In the genomic region with DNA sequence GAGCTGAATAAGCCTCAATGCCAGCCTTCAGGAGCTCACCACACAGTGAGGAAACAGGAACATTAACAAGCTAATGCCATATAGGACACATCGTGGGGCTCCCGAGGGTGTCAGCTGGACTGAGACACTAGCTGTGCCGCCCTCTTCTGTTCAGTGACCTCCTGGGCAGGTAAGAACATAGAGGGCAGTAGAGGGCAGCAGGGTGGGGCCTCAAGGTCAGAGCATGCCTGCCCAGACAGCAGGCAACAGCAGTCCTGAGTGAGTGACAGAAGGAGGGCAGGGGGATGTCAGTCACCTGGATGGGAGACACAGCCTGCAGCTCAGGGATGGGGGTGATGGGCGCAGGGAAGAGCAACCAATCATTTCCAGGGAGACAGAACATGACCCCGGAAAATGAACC, we compare ENCODE assay signal across 22 cellular contexts. TPM values are rescaled to one million over a fixed set of nuclear protein-coding genes. Genes with fewer than 3 reads are reported as not detected.
A peak's percentile ranks its signal among the peaks of the same experiment; 100 is the strongest.
DNase-seq lines count a peak whose midpoint lies in the region; ATAC-seq, FAIRE-seq and TF ChIP-seq lines count a peak whose summit lies in the region.
"Had no signal": no experiment of that assay in that cellular context is flagged by ENCODE, and none has a peak within 500 bp of the region (broad histone marks: within the 10 kb centered on the region; RNA-seq: fewer than 3 reads in every experiment).

No MANE protein-coding gene starts in this region.

- TF ChIP-seq POLR2A in HepG2 (IDR thresholded peaks at IDR 0.05; ENCODE audit: insufficient read depth in 1 of 2, low read depth in 2 of 2, low read length in 2 of 2) (no peak), right lobe of liver (IDR thresholded peaks at IDR 0.05) (no peak), NB4 (IDR thresholded peaks at IDR 0.05; ENCODE audit: extremely low read depth, insufficient read length) (no peak)

- POLR2A ChIA-PET in HepG2 (lab: Yijun Ruan, JAX) = no interaction called here

- TF ChIP-seq EP300 in HepG2 (IDR thresholded peaks at IDR 0.05; ENCODE audit: low read depth in 2 of 2, low read length in 2 of 2) = no peak
- no peak for TF ChIP-seq EP300 in HepG2 (CRISPR knock-in tag; IDR thresholded peaks at IDR 0.05; ENCODE audit: borderline replicate concordance)

- no peaks in the 10 kb centered on the region for H4K20me1 ChIP-seq in HepG2 (ENCODE audit: insufficient read depth, low read length)

- H3K4me1 ChIP-seq in HepG2 (ENCODE audit: insufficient read depth, low read length) (no peaks in the 10 kb centered on the region), right lobe of liver (no peaks in the 10 kb centered on the region)
- H3K4me1 ChIP-seq: SJCRH30 had no signal

- CTCF ChIA-PET in HepG2 (lab: Yijun Ruan, JAX; ENCODE audit: low intra/inter-chr PET ratio, low total read pairs) = no interaction called here

- H3K36me3 ChIP-seq in HepG2 (replicated peaks in 1 of 2; ENCODE audit: control insufficient read depth in 1 of 2, insufficient read depth in 2 of 2, low read length in 2 of 2) (no peaks in the 10 kb centered on the region), right lobe of liver (no peaks in the 10 kb centered on the region)
- H3K36me3 ChIP-seq: MG63, SJCRH30 had no signal

- intact Hi-C loops in HepG2 (cut with micrococcal nuclease; ENCODE audit: unreplicated experiment) (no loop called here), right lobe of liver (cut with DNase I) (no loop called here)

- no peak overlapping the region for H2AFZ ChIP-seq in HepG2 (ENCODE audit: low read length)

- ATAC-seq in HepG2 = peak; percentile 72
- ATAC-seq in right lobe of liver = no peak
- ATAC-seq in HG03135 (IDR thresholded peaks at IDR 0.05; ENCODE audit: unreplicated experiment) = no peak
- no peak for ATAC-seq in HG03460 (IDR thresholded peaks at IDR 0.05; ENCODE audit: unreplicated experiment)

- FAIRE-seq in HepG2 (lab: Jason Lieb, UNC) = no peak
- FAIRE-seq: RCC 7860 had no signal

- in situ Hi-C loops in HepG2 (cut with HindIII; ENCODE audit: extremely low pct_ligation_motif_present, low pct_unique_long_range_greater_than_20kb) = loop anchor here (10.0 kb wide), 3 partner anchors 204 to 1616 kb away; no protein-coding TSS in a partner anchor

- no peak for TF ChIP-seq RAD21 in HepG2 (CRISPR knock-in tag; IDR thresholded peaks at IDR 0.05)

- peak; percentile 42 for TF ChIP-seq CTCF in HepG2 (CRISPR knock-in tag; IDR thresholded peaks at IDR 0.05)
- no peak for TF ChIP-seq CTCF in right lobe of liver (IDR thresholded peaks at IDR 0.05)
- peak; percentile 9 for TF ChIP-seq CTCF in NB4 (IDR thresholded peaks at IDR 0.05; ENCODE audit: low read depth, low read length)

- no peaks in the 10 kb centered on the region for H3K79me2 ChIP-seq in HepG2 (ENCODE audit: insufficient read depth, low read length)

- H3K4me2 ChIP-seq in HepG2 (ENCODE audit: low read depth, low read length) = no peak overlapping the region

- H3K27me3 ChIP-seq in HepG2 (ENCODE audit: control insufficient read depth in 1 of 2, insufficient read depth in 2 of 2, low read length in 2 of 2) (peaks cover 0 to 1% of the 10 kb centered on the region in 2 experiments; a peak in 1 of 5 replicates), right lobe of liver (no peaks in the 10 kb centered on the region)
- H3K27me3 ChIP-seq: MG63, SJCRH30 had no signal

- H3K27ac ChIP-seq in HepG2 (ENCODE audit: extremely low read length, insufficient read depth, low read length) (no peak overlapping the region), right lobe of liver (no peak overlapping the region)
- H3K27ac ChIP-seq: SJCRH30 had no signal

- H3K4me3 ChIP-seq in HepG2 (replicated peaks in 1 of 3; ENCODE audit: insufficient read depth in 1 of 3, low read depth in 2 of 3, low read length in 3 of 3) (no peak overlapping the region), right lobe of liver (no peak overlapping the region), NB4 (ENCODE audit: low read depth, low read length) (no peak overlapping the region)
- H3K4me3 ChIP-seq: MG63, SJCRH30 had no signal

- no peak overlapping the region for H3K9ac ChIP-seq in HepG2 (ENCODE audit: insufficient read depth, low read depth, low read length)

- 20% methylated on average over 2 of the region's 5 CpGs for WGBS in HepG2 (ENCODE audit: low lambda C conversion rate)
- 37% methylated on average over 2 of the region's 5 CpGs for WGBS in right lobe of liver (ENCODE audit: insufficient coverage, low coverage, low lambda C conversion rate, missing lambda C conversion rate)

- DNase-seq in HepG2 (ENCODE audit: low spot score) (no peak), right lobe of liver (no peak), NB4 (ENCODE audit: low read depth) (no peak), ecto neural progenitor cell (ENCODE audit: low spot score) (peak; percentile 40), NCI-H1694 (lab: John Stamatoyannopoulos, UW) (no peak), DMS53 treated with DMSO at 0.1 percent for 48 hours (lab: John Stamatoyannopoulos, UW; ENCODE audit: unreplicated experiment) (no peak)
- DNase-seq: DMS79 treated with DMSO at 0.1 percent for 48 hours, GDM1, GOT3, KBM-7, MG63, NCI-H1930, NCI-H2171 treated with DMSO at 0.1 percent for 48 hours, NCI-H82, SJCRH30, T-helper 9 cell had no signal

- no peaks in the 10 kb centered on the region for H3K9me3 ChIP-seq in HepG2 (ENCODE audit: low read length)
- no peaks in the 10 kb centered on the region for H3K9me3 ChIP-seq in right lobe of liver
- H3K9me3 ChIP-seq: MG63, SJCRH30 had no signal

- BruUV-seq in HepG2 (replicated peaks; lab: Mats Ljungman, UMichigan) = no TSS peak

TF ChIP-seq in HepG2, 621 proteins besides CTCF, POLR2A, EP300 and RAD21:
- TF ChIP-seq ZNF737 (CRISPR knock-in tag; IDR thresholded peaks at IDR 0.05; ENCODE audit: borderline replicate concordance) (no peak), CHD2 (IDR thresholded peaks at IDR 0.05; ENCODE audit: low read depth, low read length) (no peak), SAFB2 (CRISPR knock-in tag; IDR thresholded peaks at IDR 0.05; ENCODE audit: borderline replicate concordance, low read depth) (no peak), MTF2 (CRISPR knock-in tag; IDR thresholded peaks at IDR 0.05; ENCODE audit: borderline replicate concordance) (no peak), JUND (CRISPR knock-in tag; IDR thresholded peaks at IDR 0.05) (no peak)
- TF ChIP-seq, protein P1, sequence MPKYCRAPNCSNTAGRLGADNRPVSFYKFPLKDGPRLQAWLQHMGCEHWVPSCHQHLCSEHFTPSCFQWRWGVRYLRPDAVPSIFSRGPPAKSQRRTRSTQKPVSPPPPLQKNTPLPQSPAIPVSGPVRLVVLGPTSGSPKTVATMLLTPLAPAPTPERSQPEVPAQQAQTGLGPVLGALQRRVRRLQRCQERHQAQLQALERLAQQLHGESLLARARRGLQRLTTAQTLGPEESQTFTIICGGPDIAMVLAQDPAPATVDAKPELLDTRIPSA (CRISPR knock-in tag; IDR thresholded peaks at IDR 0.05; ENCODE audit: borderline replicate concordance) = no peak
- TF ChIP-seq, protein P2, sequence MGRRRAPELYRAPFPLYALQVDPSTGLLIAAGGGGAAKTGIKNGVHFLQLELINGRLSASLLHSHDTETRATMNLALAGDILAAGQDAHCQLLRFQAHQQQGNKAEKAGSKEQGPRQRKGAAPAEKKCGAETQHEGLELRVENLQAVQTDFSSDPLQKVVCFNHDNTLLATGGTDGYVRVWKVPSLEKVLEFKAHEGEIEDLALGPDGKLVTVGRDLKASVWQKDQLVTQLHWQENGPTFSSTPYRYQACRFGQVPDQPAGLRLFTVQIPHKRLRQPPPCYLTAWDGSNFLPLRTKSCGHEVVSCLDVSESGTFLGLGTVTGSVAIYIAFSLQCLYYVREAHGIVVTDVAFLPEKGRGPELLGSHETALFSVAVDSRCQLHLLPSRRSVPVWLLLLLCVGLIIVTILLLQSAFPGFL (CRISPR knock-in tag; IDR thresholded peaks at IDR 0.05) = no peak

RNA-seq across cellular contexts. Expression of a gene that starts 15.5 kb away (rescaled TPM):
- total RNA-seq in HepG2 (2016; rRNA removed; fragmentation: Illumina TruSeq; extraction: Trizol) (not detected in 2 replicates), right lobe of liver (under 1 TPM; 0.35 to 0.75 (median 0.46) TPM)
- total RNA-seq in HepG2 (2016; cell fraction: cytosol; rRNA removed; fragmentation: Illumina TruSeq; extraction: Trizol; ENCODE audit: low read depth) = not detected in 2 replicates
- total RNA-seq in HepG2 (2016; cell fraction: insoluble cytoplasmic fraction; rRNA removed; fragmentation: Illumina TruSeq; extraction: Trizol) = not detected in 2 replicates
- not detected in 2 replicates for total RNA-seq in HepG2 (2016; cell fraction: membrane; rRNA removed; fragmentation: Illumina TruSeq; extraction: Trizol)
- not detected in 2 replicates for total RNA-seq in HepG2 (2016; cell fraction: nucleus; rRNA removed; fragmentation: Illumina TruSeq; extraction: Trizol)
- polyA plus RNA-seq in HepG2 (2011; rRNA removed) = not detected in 2 replicates
- polyA plus RNA-seq in HepG2 (2011; cell fraction: cytosol; rRNA removed) = not detected in 2 replicates
- not detected in 2 replicates for polyA plus RNA-seq in HepG2 (2011; cell fraction: nucleus; rRNA removed)
- not detected in 2 replicates for polyA plus RNA-seq in HepG2 (2012)
- not detected in 2 replicates for polyA plus RNA-seq in HepG2 (2016; cell fraction: cytosol; fragmentation: Illumina TruSeq; extraction: Trizol; ENCODE audit: low read depth)
- polyA plus RNA-seq in HepG2 (2016; cell fraction: insoluble cytoplasmic fraction; fragmentation: Illumina TruSeq; extraction: Trizol; ENCODE audit: low read depth) = not detected in 2 replicates
- polyA plus RNA-seq in HepG2 (2016; cell fraction: membrane; fragmentation: Illumina TruSeq; extraction: Trizol; ENCODE audit: low read depth) = not detected in 2 replicates
- polyA plus RNA-seq in HepG2 (2016; cell fraction: nucleus; fragmentation: Illumina TruSeq; extraction: Trizol; ENCODE audit: insufficient read depth, low read depth) = not detected in 2 replicates
- 0.23 TPM in 1 of 2 replicates, not detected in the other for polyA minus RNA-seq in HepG2 (2011; rRNA and poly(A)+ RNA removed; ENCODE audit: low replicate concordance)
- not detected in 2 replicates for polyA minus RNA-seq in HepG2 (2011; cell fraction: cytosol; rRNA and poly(A)+ RNA removed)
- not detected in 2 replicates for polyA minus RNA-seq in HepG2 (2011; cell fraction: nucleus; rRNA and poly(A)+ RNA removed)
- total RNA-seq: A172, NCI-H460 had no signal
- polyA plus RNA-seq: CD14-positive monocyte had no signal

Comparison
In these comparisons a context has a peak if more than half of its experiments do, and no peak if none do; other contexts are left out.
1. CTCF ChIP-seq: peak in HepG2 (single experiment) and NB4 (single experiment); none in right lobe of liver (0 of 4).